ENCODE assay signal across 1 cellular context in the genomic region with DNA sequence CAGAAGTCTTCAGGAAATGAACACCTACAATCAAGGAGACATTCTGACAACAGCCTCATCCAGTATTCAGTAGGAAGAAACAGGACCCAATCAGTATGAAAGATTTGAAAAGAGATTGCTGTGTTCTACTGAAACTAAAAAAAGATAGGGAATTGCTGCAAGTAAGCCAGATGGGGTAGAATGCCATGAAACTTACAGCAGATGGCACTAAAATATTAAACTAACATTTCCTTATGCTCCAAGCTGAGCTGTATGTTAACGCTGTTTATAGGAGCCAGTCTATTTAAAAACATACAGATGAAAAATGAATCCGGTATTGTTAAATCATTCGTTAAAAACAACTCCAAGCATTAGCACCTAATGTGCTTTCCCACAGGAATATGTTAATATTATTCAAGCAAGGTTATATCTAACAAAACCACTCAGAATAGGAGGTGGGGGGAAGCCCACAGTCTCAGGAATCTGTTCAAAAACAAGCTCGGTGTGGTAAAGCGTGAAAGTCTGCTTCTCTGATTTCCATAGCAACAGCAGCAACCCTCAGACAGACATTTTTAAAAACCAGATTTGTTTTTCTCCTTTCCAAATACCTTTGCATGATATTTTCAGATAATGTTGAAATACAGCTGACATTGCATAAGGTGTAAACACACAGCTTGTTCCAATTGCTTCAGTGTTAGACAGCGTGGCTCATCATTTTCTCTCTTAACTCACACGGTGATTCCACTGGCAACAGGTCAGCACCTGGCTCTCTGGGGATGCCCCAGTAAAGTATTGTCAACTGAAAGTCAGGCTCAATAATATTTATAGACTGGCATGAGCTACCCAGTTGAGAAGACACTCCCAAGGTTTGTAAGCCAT.
TF ChIP-seq lines count a peak whose summit lies in the region.

No MANE protein-coding gene starts in this region.

TF ChIP-seq in Ishikawa, 13 proteins besides CTCF, POLR2A, EP300 and RAD21 (continued from another document):
- no peak for TF ChIP-seq TCF12 (IDR thresholded peaks at IDR 0.05; ENCODE audit: low read depth)
- TF ChIP-seq, protein P1, sequence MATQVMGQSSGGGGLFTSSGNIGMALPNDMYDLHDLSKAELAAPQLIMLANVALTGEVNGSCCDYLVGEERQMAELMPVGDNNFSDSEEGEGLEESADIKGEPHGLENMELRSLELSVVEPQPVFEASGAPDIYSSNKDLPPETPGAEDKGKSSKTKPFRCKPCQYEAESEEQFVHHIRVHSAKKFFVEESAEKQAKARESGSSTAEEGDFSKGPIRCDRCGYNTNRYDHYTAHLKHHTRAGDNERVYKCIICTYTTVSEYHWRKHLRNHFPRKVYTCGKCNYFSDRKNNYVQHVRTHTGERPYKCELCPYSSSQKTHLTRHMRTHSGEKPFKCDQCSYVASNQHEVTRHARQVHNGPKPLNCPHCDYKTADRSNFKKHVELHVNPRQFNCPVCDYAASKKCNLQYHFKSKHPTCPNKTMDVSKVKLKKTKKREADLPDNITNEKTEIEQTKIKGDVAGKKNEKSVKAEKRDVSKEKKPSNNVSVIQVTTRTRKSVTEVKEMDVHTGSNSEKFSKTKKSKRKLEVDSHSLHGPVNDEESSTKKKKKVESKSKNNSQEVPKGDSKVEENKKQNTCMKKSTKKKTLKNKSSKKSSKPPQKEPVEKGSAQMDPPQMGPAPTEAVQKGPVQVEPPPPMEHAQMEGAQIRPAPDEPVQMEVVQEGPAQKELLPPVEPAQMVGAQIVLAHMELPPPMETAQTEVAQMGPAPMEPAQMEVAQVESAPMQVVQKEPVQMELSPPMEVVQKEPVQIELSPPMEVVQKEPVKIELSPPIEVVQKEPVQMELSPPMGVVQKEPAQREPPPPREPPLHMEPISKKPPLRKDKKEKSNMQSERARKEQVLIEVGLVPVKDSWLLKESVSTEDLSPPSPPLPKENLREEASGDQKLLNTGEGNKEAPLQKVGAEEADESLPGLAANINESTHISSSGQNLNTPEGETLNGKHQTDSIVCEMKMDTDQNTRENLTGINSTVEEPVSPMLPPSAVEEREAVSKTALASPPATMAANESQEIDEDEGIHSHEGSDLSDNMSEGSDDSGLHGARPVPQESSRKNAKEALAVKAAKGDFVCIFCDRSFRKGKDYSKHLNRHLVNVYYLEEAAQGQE (IDR thresholded peaks at IDR 0.05; ENCODE audit: low read depth) = no peak
- TF ChIP-seq TEAD4 (IDR thresholded peaks at IDR 0.05) = no peak
